In genomic region chr9:98773721-98774120, GRCh38 we compare ENCODE assay signal across 22 cellular contexts.
"Had no signal": no experiment of that assay in that cellular context is flagged by ENCODE, and none has a peak within 500 bp of the region (broad histone marks: within the 10 kb centered on the region; RNA-seq: fewer than 3 reads in every experiment).

No MANE protein-coding gene starts in this region.

- H3K9me3 ChIP-seq: left ventricle myocardium inferior, thoracic aorta had no signal

- H3K4me3 Mint-ChIP-seq: activated CD4-positive, alpha-beta memory T cell treated with anti-CD3 and anti-CD28 coated beads, Interleukin-2, amount 10 ng/mL, durations not matched to agents 7 days and 5 days; activated naive CD4-positive, alpha-beta T cell treated with anti-CD3 and anti-CD28 coated beads for 36 hours; activated naive CD8-positive, alpha-beta T cell treated with anti-CD3 and anti-CD28 coated beads, Interleukin-2, amount 10 ng/mL, durations not matched to agents 7 days and 5 days; activated T-cell treated with anti-CD3 and anti-CD28 coated beads, Interleukin-2, amount 50 U/mL, for 72 hours; immature natural killer cell; naive thymus-derived CD4-positive, alpha-beta T cell; type B pancreatic cell had no signal

- H3K4me1 Mint-ChIP-seq: activated CD4-positive, alpha-beta memory T cell treated with anti-CD3 and anti-CD28 coated beads, Interleukin-2, amount 10 ng/mL, durations not matched to agents 7 days and 5 days; immature natural killer cell had no signal

- H3K4me3 ChIP-seq: left ventricle myocardium inferior, thoracic aorta had no signal

- H3K9me3 Mint-ChIP-seq: activated CD4-positive, alpha-beta memory T cell treated with anti-CD3 and anti-CD28 coated beads, Interleukin-2, amount 10 ng/mL, durations not matched to agents 7 days and 5 days; activated naive CD4-positive, alpha-beta T cell treated with anti-CD3 and anti-CD28 coated beads for 36 hours; activated naive CD8-positive, alpha-beta T cell treated with anti-CD3 and anti-CD28 coated beads, Interleukin-2, amount 10 ng/mL, durations not matched to agents 7 days and 5 days; activated T-cell treated with anti-CD3 and anti-CD28 coated beads, Interleukin-2, amount 50 U/mL, for 72 hours; immature natural killer cell; naive thymus-derived CD4-positive, alpha-beta T cell; type B pancreatic cell had no signal

- H3K27ac Mint-ChIP-seq: activated CD4-positive, alpha-beta memory T cell treated with anti-CD3 and anti-CD28 coated beads, Interleukin-2, amount 10 ng/mL, durations not matched to agents 7 days and 5 days; activated naive CD4-positive, alpha-beta T cell treated with anti-CD3 and anti-CD28 coated beads for 36 hours; activated naive CD8-positive, alpha-beta T cell treated with anti-CD3 and anti-CD28 coated beads, Interleukin-2, amount 10 ng/mL, durations not matched to agents 7 days and 5 days; activated T-cell treated with anti-CD3 and anti-CD28 coated beads, Interleukin-2, amount 50 U/mL, for 72 hours; immature natural killer cell; naive thymus-derived CD4-positive, alpha-beta T cell; progenitor cell of endocrine pancreas; type B pancreatic cell had no signal

- ATAC-seq: activated T-cell treated with anti-CD3 and anti-CD28 coated beads, Interleukin-2, amount 50 U/mL, for 72 hours; foreskin keratinocyte; naive thymus-derived CD4-positive, alpha-beta T cell had no signal

- DNase-seq: activated CD4-positive, alpha-beta memory T cell treated with anti-CD3 and anti-CD28 coated beads, Interleukin-2, amount 10 ng/mL, durations not matched to agents 7 days and 5 days; activated CD4-positive, alpha-beta T cell treated with anti-CD3 and anti-CD28 coated beads for 4 hours; activated CD4-positive, CD25-positive, alpha-beta regulatory T cell; activated effector memory CD4-positive, alpha-beta T cell treated with Interleukin-2 at 50 U/mL for 16 hours; activated naive CD4-positive, alpha-beta T cell treated with anti-CD3 and anti-CD28 coated beads for 36 hours; activated naive CD8-positive, alpha-beta T cell treated with anti-CD3 and anti-CD28 coated beads, Interleukin-2, amount 10 ng/mL, durations not matched to agents 7 days and 5 days; activated T-cell treated with anti-CD3 and anti-CD28 coated beads, Interleukin-2, amount 50 U/mL, for 72 hours; amniotic stem cell; cerebellar nuclear complex; effector CD4-positive, alpha-beta T cell; foreskin keratinocyte; immature natural killer cell; left ventricle myocardium inferior; retina; stimulated activated CD4-positive, alpha-beta T cell treated with anti-CD3 and anti-CD28 coated beads, Interleukin-2, amount 100 ng/mL, for 48 hours; stimulated activated CD8-positive, alpha-beta memory T cell treated with anti-CD3 and anti-CD28 coated beads, Interleukin-4, amount 100 ng/mL, for 48 hours; stimulated activated naive CD4-positive, alpha-beta T cell; T1000 had no signal

- H3K27me3 ChIP-seq: foreskin keratinocyte had no signal

- H3K4me1 ChIP-seq: foreskin keratinocyte, left ventricle myocardium inferior had no signal

- H3K27ac ChIP-seq: foreskin keratinocyte, left ventricle myocardium inferior, thoracic aorta had no signal
